3 cellular contexts compared by ENCODE assay signal in genomic region chr6:46590765-46591164, GRCh38.
A peak's percentile ranks its signal among the peaks of the same experiment; 100 is the strongest.
TF ChIP-seq lines count a peak whose summit lies in the region.

No MANE protein-coding gene starts in this region.

TF ChIP-seq in HepG2, 621 proteins besides CTCF, POLR2A, EP300 and RAD21:
- TF ChIP-seq ZNF777 (CRISPR knock-in tag; IDR thresholded peaks at IDR 0.05) (no peak), CC2D1A (CRISPR knock-in tag; IDR thresholded peaks at IDR 0.05) (no peak), MAFF (IDR thresholded peaks at IDR 0.05; ENCODE audit: low read depth, low read length) (0 out of 2 replicates have a peak, but pooled peaks have one; percentile 33), MAFK (conservative IDR thresholded peaks at IDR 0.05 in 1 of 2, IDR thresholded peaks at IDR 0.05 in 1 of 2; ENCODE audit: low read length in 2 of 2) (peak; percentile 63 to 78), NCOA1 (CRISPR knock-in tag; IDR thresholded peaks at IDR 0.05) (no peak)
TF ChIP-seq in HepG2: peak in this region for 2.

TF ChIP-seq in A549, 52 proteins besides CTCF, POLR2A, EP300 and RAD21:
- TF ChIP-seq MAFK (IDR thresholded peaks at IDR 0.05; ENCODE audit: partially characterized antibody) (peak; percentile 34), HOXA7 (CRISPR knock-in tag; IDR thresholded peaks at IDR 0.05) (no peak)

TF ChIP-seq in IMR-90, 13 proteins besides CTCF, POLR2A, EP300 and RAD21:
- TF ChIP-seq RFX5 (IDR thresholded peaks at IDR 0.05; ENCODE audit: low read depth, low read length): no peak
- peak; percentile 53; the same call in 1 of the 2 replicates for TF ChIP-seq MAFK (IDR thresholded peaks at IDR 0.05; ENCODE audit: low read depth, low read length)
